Comparison of ENCODE assay signal across 2 cellular contexts in the genomic region with DNA sequence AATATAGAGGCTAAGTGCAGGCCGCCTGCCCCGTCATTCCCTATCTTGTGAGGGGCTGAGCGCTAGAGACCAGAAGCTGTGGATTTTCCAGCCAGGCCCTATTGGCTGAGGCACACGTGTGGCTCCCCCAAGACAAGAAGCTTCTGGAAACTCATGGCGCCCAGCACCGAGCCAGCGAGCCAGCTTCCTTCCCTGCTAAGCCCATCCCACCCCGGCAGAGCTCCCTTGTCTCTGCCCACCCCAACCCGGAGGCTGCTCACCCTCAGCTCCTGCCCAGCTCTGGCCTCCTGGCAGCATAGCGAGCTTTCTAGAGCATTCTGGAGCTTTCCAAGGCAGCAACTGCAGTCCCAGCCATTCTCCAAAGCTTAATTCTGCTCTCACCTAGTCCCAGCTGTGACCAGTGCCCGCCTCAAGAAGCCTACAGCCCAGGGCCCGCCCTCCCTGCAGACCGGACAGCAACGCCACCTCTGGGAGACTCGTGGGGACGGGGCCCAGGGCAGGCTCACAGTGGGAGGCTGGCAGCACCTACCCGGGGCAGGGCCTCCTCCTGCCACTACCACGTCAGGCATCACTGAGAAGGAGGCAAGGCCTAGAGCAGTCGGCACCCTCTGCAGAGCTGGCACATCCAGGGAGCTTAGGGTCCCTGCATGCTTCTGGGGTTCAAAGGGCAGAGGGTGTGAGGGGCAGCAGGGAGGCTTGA.
TF ChIP-seq lines count a peak whose summit lies in the region.

No MANE protein-coding gene starts in this region.

TF ChIP-seq in GM23338, 12 proteins besides CTCF, POLR2A, EP300 and RAD21 (continues in another document):
- TF ChIP-seq JUNB (IDR thresholded peaks at IDR 0.05; ENCODE audit: unreplicated experiment) (no peak), ZNF331 (CRISPR knock-in tag; IDR thresholded peaks at IDR 0.05; ENCODE audit: low read depth) (no peak), EZH2phosphoT487 (IDR thresholded peaks at IDR 0.05; ENCODE audit: unreplicated experiment) (no peak), ZNF114 (CRISPR knock-in tag; IDR thresholded peaks at IDR 0.05) (no peak), EZH2 (IDR thresholded peaks at IDR 0.05; ENCODE audit: low read depth, unreplicated experiment) (no peak), CREB1 (CRISPR knock-in tag; IDR thresholded peaks at IDR 0.05; ENCODE audit: low read depth) (no peak), POLR2AphosphoS5 (IDR thresholded peaks at IDR 0.05; ENCODE audit: low read depth) (no peak)
- TF ChIP-seq, protein P1, sequence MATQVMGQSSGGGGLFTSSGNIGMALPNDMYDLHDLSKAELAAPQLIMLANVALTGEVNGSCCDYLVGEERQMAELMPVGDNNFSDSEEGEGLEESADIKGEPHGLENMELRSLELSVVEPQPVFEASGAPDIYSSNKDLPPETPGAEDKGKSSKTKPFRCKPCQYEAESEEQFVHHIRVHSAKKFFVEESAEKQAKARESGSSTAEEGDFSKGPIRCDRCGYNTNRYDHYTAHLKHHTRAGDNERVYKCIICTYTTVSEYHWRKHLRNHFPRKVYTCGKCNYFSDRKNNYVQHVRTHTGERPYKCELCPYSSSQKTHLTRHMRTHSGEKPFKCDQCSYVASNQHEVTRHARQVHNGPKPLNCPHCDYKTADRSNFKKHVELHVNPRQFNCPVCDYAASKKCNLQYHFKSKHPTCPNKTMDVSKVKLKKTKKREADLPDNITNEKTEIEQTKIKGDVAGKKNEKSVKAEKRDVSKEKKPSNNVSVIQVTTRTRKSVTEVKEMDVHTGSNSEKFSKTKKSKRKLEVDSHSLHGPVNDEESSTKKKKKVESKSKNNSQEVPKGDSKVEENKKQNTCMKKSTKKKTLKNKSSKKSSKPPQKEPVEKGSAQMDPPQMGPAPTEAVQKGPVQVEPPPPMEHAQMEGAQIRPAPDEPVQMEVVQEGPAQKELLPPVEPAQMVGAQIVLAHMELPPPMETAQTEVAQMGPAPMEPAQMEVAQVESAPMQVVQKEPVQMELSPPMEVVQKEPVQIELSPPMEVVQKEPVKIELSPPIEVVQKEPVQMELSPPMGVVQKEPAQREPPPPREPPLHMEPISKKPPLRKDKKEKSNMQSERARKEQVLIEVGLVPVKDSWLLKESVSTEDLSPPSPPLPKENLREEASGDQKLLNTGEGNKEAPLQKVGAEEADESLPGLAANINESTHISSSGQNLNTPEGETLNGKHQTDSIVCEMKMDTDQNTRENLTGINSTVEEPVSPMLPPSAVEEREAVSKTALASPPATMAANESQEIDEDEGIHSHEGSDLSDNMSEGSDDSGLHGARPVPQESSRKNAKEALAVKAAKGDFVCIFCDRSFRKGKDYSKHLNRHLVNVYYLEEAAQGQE (IDR thresholded peaks at IDR 0.05; ENCODE audit: unreplicated experiment): no peak
- TF ChIP-seq, protein P2, sequence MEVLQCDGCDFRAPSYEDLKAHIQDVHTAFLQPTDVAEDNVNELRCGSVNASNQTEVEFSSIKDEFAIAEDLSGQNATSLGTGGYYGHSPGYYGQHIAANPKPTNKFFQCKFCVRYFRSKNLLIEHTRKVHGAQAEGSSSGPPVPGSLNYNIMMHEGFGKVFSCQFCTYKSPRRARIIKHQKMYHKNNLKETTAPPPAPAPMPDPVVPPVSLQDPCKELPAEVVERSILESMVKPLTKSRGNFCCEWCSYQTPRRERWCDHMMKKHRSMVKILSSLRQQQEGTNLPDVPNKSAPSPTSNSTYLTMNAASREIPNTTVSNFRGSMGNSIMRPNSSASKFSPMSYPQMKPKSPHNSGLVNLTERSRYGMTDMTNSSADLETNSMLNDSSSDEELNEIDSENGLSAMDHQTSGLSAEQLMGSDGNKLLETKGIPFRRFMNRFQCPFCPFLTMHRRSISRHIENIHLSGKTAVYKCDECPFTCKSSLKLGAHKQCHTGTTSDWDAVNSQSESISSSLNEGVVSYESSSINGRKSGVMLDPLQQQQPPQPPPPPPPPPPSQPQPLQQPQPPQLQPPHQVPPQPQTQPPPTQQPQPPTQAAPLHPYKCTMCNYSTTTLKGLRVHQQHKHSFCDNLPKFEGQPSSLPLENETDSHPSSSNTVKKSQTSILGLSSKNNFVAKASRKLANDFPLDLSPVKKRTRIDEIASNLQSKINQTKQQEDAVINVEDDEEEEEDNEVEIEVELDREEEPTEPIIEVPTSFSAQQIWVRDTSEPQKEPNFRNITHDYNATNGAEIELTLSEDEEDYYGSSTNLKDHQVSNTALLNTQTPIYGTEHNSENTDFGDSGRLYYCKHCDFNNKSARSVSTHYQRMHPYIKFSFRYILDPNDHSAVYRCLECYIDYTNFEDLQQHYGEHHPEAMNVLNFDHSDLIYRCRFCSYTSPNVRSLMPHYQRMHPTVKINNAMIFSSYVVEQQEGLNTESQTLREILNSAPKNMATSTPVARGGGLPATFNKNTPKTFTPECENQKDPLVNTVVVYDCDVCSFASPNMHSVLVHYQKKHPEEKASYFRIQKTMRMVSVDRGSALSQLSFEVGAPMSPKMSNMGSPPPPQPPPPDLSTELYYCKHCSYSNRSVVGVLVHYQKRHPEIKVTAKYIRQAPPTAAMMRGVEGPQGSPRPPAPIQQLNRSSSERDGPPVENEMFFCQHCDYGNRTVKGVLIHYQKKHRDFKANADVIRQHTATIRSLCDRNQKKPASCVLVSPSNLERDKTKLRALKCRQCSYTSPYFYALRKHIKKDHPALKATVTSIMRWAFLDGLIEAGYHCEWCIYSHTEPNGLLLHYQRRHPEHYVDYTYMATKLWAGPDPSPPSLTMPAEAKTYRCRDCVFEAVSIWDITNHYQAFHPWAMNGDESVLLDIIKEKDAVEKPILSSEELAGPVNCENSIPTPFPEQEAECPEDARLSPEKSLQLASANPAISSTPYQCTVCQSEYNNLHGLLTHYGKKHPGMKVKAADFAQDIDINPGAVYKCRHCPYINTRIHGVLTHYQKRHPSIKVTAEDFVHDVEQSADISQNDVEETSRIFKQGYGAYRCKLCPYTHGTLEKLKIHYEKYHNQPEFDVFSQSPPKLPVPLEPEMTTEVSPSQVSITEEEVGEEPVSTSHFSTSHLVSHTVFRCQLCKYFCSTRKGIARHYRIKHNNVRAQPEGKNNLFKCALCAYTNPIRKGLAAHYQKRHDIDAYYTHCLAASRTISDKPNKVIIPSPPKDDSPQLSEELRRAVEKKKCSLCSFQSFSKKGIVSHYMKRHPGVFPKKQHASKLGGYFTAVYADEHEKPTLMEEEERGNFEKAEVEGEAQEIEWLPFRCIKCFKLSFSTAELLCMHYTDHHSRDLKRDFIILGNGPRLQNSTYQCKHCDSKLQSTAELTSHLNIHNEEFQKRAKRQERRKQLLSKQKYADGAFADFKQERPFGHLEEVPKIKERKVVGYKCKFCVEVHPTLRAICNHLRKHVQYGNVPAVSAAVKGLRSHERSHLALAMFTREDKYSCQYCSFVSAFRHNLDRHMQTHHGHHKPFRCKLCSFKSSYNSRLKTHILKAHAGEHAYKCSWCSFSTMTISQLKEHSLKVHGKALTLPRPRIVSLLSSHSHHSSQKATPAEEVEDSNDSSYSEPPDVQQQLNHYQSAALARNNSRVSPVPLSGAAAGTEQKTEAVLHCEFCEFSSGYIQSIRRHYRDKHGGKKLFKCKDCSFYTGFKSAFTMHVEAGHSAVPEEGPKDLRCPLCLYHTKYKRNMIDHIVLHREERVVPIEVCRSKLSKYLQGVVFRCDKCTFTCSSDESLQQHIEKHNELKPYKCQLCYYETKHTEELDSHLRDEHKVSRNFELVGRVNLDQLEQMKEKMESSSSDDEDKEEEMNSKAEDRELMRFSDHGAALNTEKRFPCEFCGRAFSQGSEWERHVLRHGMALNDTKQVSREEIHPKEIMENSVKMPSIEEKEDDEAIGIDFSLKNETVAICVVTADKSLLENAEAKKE (CRISPR knock-in tag; IDR thresholded peaks at IDR 0.05): no peak

TF ChIP-seq in WTC11, 78 proteins besides CTCF, POLR2A, EP300 and RAD21:
- no peak for TF ChIP-seq NFE2L1 (CRISPR knock-in tag; IDR thresholded peaks at IDR 0.05)
- TF ChIP-seq ZNF263 (CRISPR knock-in tag; IDR thresholded peaks at IDR 0.05; ENCODE audit: low read depth): no peak
- TF ChIP-seq NR1H2 (CRISPR knock-in tag; IDR thresholded peaks at IDR 0.05): no peak
- no peak for TF ChIP-seq PRRX2 (CRISPR knock-in tag; IDR thresholded peaks at IDR 0.05)
- TF ChIP-seq RELA (CRISPR knock-in tag; IDR thresholded peaks at IDR 0.05; ENCODE audit: borderline replicate concordance): no peak
- no peak for TF ChIP-seq ZNF671 (CRISPR knock-in tag; IDR thresholded peaks at IDR 0.05)
- TF ChIP-seq, protein P3, sequence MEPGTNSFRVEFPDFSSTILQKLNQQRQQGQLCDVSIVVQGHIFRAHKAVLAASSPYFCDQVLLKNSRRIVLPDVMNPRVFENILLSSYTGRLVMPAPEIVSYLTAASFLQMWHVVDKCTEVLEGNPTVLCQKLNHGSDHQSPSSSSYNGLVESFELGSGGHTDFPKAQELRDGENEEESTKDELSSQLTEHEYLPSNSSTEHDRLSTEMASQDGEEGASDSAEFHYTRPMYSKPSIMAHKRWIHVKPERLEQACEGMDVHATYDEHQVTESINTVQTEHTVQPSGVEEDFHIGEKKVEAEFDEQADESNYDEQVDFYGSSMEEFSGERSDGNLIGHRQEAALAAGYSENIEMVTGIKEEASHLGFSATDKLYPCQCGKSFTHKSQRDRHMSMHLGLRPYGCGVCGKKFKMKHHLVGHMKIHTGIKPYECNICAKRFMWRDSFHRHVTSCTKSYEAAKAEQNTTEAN (CRISPR knock-in tag; IDR thresholded peaks at IDR 0.05): no peak
- no peak for TF ChIP-seq NR3C1 (CRISPR knock-in tag; conservative IDR thresholded peaks at IDR 0.05; ENCODE audit: low read depth)
- TF ChIP-seq, protein P4, sequence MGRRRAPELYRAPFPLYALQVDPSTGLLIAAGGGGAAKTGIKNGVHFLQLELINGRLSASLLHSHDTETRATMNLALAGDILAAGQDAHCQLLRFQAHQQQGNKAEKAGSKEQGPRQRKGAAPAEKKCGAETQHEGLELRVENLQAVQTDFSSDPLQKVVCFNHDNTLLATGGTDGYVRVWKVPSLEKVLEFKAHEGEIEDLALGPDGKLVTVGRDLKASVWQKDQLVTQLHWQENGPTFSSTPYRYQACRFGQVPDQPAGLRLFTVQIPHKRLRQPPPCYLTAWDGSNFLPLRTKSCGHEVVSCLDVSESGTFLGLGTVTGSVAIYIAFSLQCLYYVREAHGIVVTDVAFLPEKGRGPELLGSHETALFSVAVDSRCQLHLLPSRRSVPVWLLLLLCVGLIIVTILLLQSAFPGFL (CRISPR knock-in tag; IDR thresholded peaks at IDR 0.05; ENCODE audit: borderline replicate concordance): no peak
- TF ChIP-seq NFYB (CRISPR knock-in tag; conservative IDR thresholded peaks at IDR 0.05; ENCODE audit: low read depth): no peak
